30 cellular contexts compared by ENCODE assay signal in the genomic region with DNA sequence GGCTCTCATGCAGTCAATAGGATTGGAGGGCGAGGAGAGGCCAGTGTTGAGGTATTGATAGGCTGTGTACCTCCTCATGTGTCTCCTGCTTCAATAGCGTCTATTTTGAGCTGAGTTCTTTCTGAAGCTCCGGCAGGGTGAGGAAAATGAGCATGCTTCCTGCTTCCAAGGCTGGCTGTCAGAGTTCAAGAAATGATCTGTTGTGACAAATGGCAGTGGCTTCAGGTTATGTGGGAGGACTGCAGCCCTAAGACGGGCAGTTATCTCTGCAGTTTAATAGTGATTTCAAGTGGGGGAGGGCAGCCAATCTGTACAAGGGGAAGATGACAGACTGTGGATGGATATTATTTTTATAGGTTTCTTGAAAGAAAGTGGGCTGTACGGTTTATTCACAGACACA. TPM values are rescaled to one million over a fixed set of nuclear protein-coding genes. Genes with fewer than 3 reads are reported as not detected.
"Had no signal": no experiment of that assay in that cellular context is flagged by ENCODE, and none has a peak within 500 bp of the region (broad histone marks: within the 10 kb centered on the region; RNA-seq: fewer than 3 reads in every experiment).

No MANE protein-coding gene starts in this region.

- H3K4me3 ChIP-seq: ascending aorta, heart left ventricle, lower lobe of right lung, stomach, tibial artery, upper lobe of right lung had no signal

- H3K27ac ChIP-seq: ascending aorta, brain microvascular endothelial cell, foreskin keratinocyte, heart left ventricle, lower lobe of right lung, neutrophil, stomach, tibial artery, upper lobe of right lung, VCaP had no signal

- DNase-seq: activated CD4-positive, alpha-beta T cell treated with anti-CD3 and anti-CD28 coated beads for 4 hours; activated CD4-positive, alpha-beta T cell treated with anti-CD3 and anti-CD28 coated beads, Interleukin-2, amount 50 U/mL, for 4 hours; activated effector memory CD4-positive, alpha-beta T cell treated with anti-CD3 and anti-CD28 coated beads, Interleukin-2, amount 50 U/mL, for 16 hours; activated naive CD4-positive, alpha-beta T cell treated with anti-CD3 and anti-CD28 coated beads, Interleukin-2, amount 10 ng/mL, durations not matched to agents 7 days and 5 days; activated naive CD8-positive, alpha-beta T cell treated with anti-CD3 and anti-CD28 coated beads, Interleukin-2, amount 10 ng/mL, durations not matched to agents 7 days and 5 days; activated T-cell treated with anti-CD3 and anti-CD28 coated beads, Interleukin-2, amount 50 U/mL, for 1 hour; brain microvascular endothelial cell; cortex of kidney; foreskin keratinocyte; heart left ventricle; hypothalamus; immature natural killer cell; lower lobe of right lung; mesendoderm; stimulated activated CD4-positive, alpha-beta T cell treated with anti-CD3 and anti-CD28 coated beads, Interleukin-15, amount 100 ng/mL, for 24 hours; stimulated activated CD4-positive, alpha-beta T cell treated with anti-CD3 and anti-CD28 coated beads, Interleukin-2, amount 100 ng/mL, for 24 hours; stimulated activated naive B cell treated with anti-CD40 and anti-IgM and Interleukin-4, amounts not matched to agents 10 μg/mL and 1 μg/mL and 100 μg/mL, for 72 hours; stomach; T-cell; tibial artery; upper lobe of right lung had no signal

- H3K36me3 ChIP-seq: ascending aorta, brain microvascular endothelial cell, heart left ventricle, lower lobe of right lung, neutrophil, stomach, tibial artery, upper lobe of right lung had no signal

- H3K36me3 Mint-ChIP-seq: activated naive CD4-positive, alpha-beta T cell treated with anti-CD3 and anti-CD28 coated beads, Interleukin-2, amount 10 ng/mL, durations not matched to agents 7 days and 5 days; activated naive CD8-positive, alpha-beta T cell treated with anti-CD3 and anti-CD28 coated beads, Interleukin-2, amount 10 ng/mL, durations not matched to agents 7 days and 5 days; immature natural killer cell; natural killer cell treated with Interleukin-12 subunit alpha and Interleukin-12 subunit beta and Interleukin-15 and Interleukin-18, amount 100 ng/mL, for 72 hours; stimulated activated naive B cell treated with anti-CD40 and anti-IgM and Interleukin-4, amounts not matched to agents 10 μg/mL and 1 μg/mL and 100 μg/mL, for 72 hours; T-cell had no signal

- H3K9me3 Mint-ChIP-seq: activated naive CD4-positive, alpha-beta T cell treated with anti-CD3 and anti-CD28 coated beads, Interleukin-2, amount 10 ng/mL, durations not matched to agents 7 days and 5 days; activated naive CD8-positive, alpha-beta T cell treated with anti-CD3 and anti-CD28 coated beads, Interleukin-2, amount 10 ng/mL, durations not matched to agents 7 days and 5 days; activated T-helper 1 cell treated with anti-CD3 and anti-CD28 coated beads, Interleukin-12 subunit alpha, Interleukin-12 subunit beta, Interleukin-2, Interleukin-4 antibody, amounts not matched to agents 30 ng/mL and 10 ng/mL and 1 ng/mL, durations not matched to agents 14 hours and 24 hours and 36 hours; natural killer cell treated with Interleukin-12 subunit alpha and Interleukin-12 subunit beta and Interleukin-15 and Interleukin-18, amount 100 ng/mL, for 72 hours; T-cell; T-helper 2 cell treated with Interferon-gamma antibody and Interleukin-4, amounts not matched to agents 5 μg/mL and 100 μg/mL, for 36 hours had no signal

- H3K4me1 ChIP-seq: ascending aorta, foreskin keratinocyte, heart left ventricle, lower lobe of right lung, stomach, tibial artery, upper lobe of right lung had no signal

- H3K27ac Mint-ChIP-seq: activated naive CD4-positive, alpha-beta T cell treated with anti-CD3 and anti-CD28 coated beads, Interleukin-2, amount 10 ng/mL, durations not matched to agents 7 days and 5 days; activated naive CD8-positive, alpha-beta T cell treated with anti-CD3 and anti-CD28 coated beads, Interleukin-2, amount 10 ng/mL, durations not matched to agents 7 days and 5 days; activated T-helper 1 cell treated with anti-CD3 and anti-CD28 coated beads, Interleukin-12 subunit alpha, Interleukin-12 subunit beta, Interleukin-2, Interleukin-4 antibody, amounts not matched to agents 30 ng/mL and 10 ng/mL and 1 ng/mL, durations not matched to agents 14 hours and 24 hours and 36 hours; immature natural killer cell; natural killer cell treated with Interleukin-12 subunit alpha and Interleukin-12 subunit beta and Interleukin-15 and Interleukin-18, amount 100 ng/mL, for 72 hours; progenitor cell of endocrine pancreas; stimulated activated naive B cell treated with anti-CD40 and anti-IgM and Interleukin-4, amounts not matched to agents 10 μg/mL and 1 μg/mL and 100 μg/mL, for 72 hours; T-cell; T-helper 2 cell treated with Interferon-gamma antibody and Interleukin-4, amounts not matched to agents 5 μg/mL and 100 μg/mL, for 36 hours had no signal

- H3K27me3 ChIP-seq: ascending aorta, brain microvascular endothelial cell, neutrophil, upper lobe of right lung had no signal

- H3K4me1 Mint-ChIP-seq: activated naive CD4-positive, alpha-beta T cell treated with anti-CD3 and anti-CD28 coated beads, Interleukin-2, amount 10 ng/mL, durations not matched to agents 7 days and 5 days; activated naive CD8-positive, alpha-beta T cell treated with anti-CD3 and anti-CD28 coated beads, Interleukin-2, amount 10 ng/mL, durations not matched to agents 7 days and 5 days; immature natural killer cell; stimulated activated naive B cell treated with anti-CD40 and anti-IgM and Interleukin-4, amounts not matched to agents 10 μg/mL and 1 μg/mL and 100 μg/mL, for 72 hours; T-cell had no signal

- H3K9me3 ChIP-seq: ascending aorta, heart left ventricle, lower lobe of right lung, neutrophil, stomach, tibial artery, upper lobe of right lung had no signal

- H3K4me3 Mint-ChIP-seq: activated naive CD4-positive, alpha-beta T cell treated with anti-CD3 and anti-CD28 coated beads, Interleukin-2, amount 10 ng/mL, durations not matched to agents 7 days and 5 days; activated naive CD8-positive, alpha-beta T cell treated with anti-CD3 and anti-CD28 coated beads, Interleukin-2, amount 10 ng/mL, durations not matched to agents 7 days and 5 days; activated T-helper 1 cell treated with anti-CD3 and anti-CD28 coated beads, Interleukin-12 subunit alpha, Interleukin-12 subunit beta, Interleukin-2, Interleukin-4 antibody, amounts not matched to agents 30 ng/mL and 10 ng/mL and 1 ng/mL, durations not matched to agents 14 hours and 24 hours and 36 hours; immature natural killer cell; natural killer cell treated with Interleukin-12 subunit alpha and Interleukin-12 subunit beta and Interleukin-15 and Interleukin-18, amount 100 ng/mL, for 72 hours; stimulated activated naive B cell treated with anti-CD40 and anti-IgM and Interleukin-4, amounts not matched to agents 10 μg/mL and 1 μg/mL and 100 μg/mL, for 72 hours; T-cell; T-helper 2 cell treated with Interferon-gamma antibody and Interleukin-4, amounts not matched to agents 5 μg/mL and 100 μg/mL, for 36 hours had no signal

RNA-seq across cellular contexts. Expression of gene CXCL14, which starts 54.0 kb away (rescaled TPM):
- total RNA-seq: activated naive CD8-positive, alpha-beta T cell treated with anti-CD3 and anti-CD28 coated beads, Interleukin-2, amount 10 ng/mL, durations not matched to agents 7 days and 5 days; activated T-helper 1 cell treated with anti-CD3 and anti-CD28 coated beads, Interleukin-12 subunit alpha, Interleukin-12 subunit beta, Interleukin-2, Interleukin-4 antibody, amounts not matched to agents 30 ng/mL and 10 ng/mL and 1 ng/mL, durations not matched to agents 14 hours and 24 hours and 36 hours; kidney epithelial cell; mononuclear cell; natural killer cell treated with Interleukin-12 subunit alpha and Interleukin-12 subunit beta and Interleukin-15 and Interleukin-18, amount 100 ng/mL, for 72 hours; T-cell had no signal
- polyA plus RNA-seq: immature natural killer cell had no signal
